In the genomic region with DNA sequence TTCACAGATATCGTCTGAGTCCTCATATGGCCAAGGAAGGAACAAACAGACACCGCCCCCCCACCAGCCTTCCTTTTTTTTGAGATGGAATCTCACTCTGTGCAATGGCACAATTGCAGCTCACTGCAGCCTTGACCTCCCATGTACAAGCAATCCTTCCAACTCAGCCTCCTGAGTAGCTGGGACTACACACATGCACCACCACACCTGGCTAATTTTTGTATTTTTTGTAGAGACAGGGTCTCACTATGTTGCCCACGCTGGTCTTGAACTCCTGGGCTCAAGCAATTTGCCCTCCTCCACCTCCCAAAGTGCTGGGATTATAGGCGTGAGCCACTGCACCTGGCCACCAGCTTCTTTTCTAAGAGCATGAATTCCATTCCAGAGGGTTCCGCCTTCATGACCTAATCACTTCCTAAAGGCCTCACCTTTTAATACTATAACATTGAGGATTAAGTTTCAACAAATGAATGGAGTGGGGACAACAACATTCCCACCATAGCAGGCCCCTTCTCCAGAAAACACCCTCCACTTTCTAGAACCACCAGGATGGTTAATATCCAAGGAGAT, we compare ENCODE assay signal across 1 cellular context.
TF ChIP-seq lines count a peak whose summit lies in the region.

No MANE protein-coding gene starts in this region.

TF ChIP-seq in endothelial cell of umbilical vein, 7 proteins besides CTCF, POLR2A, EP300 and RAD21:
- TF ChIP-seq, protein P1, sequence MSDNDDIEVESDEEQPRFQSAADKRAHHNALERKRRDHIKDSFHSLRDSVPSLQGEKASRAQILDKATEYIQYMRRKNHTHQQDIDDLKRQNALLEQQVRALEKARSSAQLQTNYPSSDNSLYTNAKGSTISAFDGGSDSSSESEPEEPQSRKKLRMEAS (IDR thresholded peaks at IDR 0.05; ENCODE audit: insufficient read depth, insufficient read length) = no peak
- TF ChIP-seq POLR2AphosphoS5 (IDR thresholded peaks at IDR 0.05; ENCODE audit: insufficient read depth, low read depth, low read length) (no peak), MYC (IDR thresholded peaks at IDR 0.05; ENCODE audit: low read depth, low read length) (no peak)
